In the genomic region with DNA sequence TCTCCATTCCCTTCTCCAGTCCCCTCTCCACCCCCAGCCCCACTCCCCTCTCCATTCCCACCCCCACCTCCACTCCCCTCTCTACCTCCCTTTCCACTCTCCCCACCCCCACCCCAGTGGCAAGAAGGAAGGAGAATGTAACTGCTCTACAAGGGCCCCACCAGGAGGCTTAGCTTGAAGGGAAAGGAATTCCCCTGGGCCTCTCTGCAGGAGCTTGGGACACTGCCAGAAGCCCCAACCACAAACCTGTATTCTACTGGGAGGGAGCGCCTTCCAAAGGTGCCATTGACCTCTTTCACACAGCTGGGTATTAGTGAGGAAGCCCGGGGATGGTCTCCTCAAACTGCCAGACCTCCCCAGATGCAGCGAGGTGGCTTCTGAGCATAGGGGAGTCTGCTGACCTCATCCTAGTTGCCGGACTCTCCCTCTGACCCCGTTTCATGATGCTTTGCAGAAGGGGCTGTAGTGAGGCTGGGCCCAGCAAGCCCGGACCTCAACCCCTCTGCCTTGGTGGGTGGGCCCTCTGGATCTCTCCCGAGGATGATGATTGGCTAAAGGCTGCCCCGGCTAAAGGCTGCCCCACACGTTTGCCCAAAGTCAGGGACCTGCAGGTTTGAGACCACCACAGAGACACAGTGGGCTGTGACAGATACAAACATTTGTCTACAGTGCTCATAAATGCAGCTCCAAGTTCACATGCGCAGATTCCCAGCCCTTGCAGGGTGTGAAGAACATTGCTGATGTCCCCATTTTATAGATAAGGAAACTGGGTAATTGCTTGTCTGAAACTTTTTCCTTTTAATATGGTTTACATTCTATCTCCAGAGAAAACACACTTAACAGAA, we compare ENCODE assay signal across 8 cellular contexts. TPM values are rescaled to one million over a fixed set of nuclear protein-coding genes. Genes with fewer than 3 reads are reported as not detected.
DNase-seq lines count a peak whose midpoint lies in the region; ATAC-seq and TF ChIP-seq lines count a peak whose summit lies in the region.

No MANE protein-coding gene starts in this region.

- H3K36me3 ChIP-seq in HUES48 (ENCODE audit: control insufficient read depth, insufficient read depth, low read length) (no peaks in the 10 kb centered on the region; the same call in 1 of the 2 replicates), mesendoderm (ENCODE audit: control insufficient read depth, insufficient read depth, low read length) (no peaks in the 10 kb centered on the region)

- H3K9ac ChIP-seq in HUES48 (ENCODE audit: low read depth, low read length) (no peak overlapping the region), mesendoderm (ENCODE audit: low read length) (no peak overlapping the region)

- no peak overlapping the region for H3K23ac ChIP-seq in mesendoderm (ENCODE audit: low read length)

- peaks cover 30% of the 10 kb centered on the region for H3K4me1 Mint-ChIP-seq in MCF 10A (ENCODE audit: insufficient read depth, unreplicated experiment)

- no peak overlapping the region for H4K8ac ChIP-seq in mesendoderm (ENCODE audit: low read depth, low read length)

- 0 out of 2 replicates have a peak, but pooled peaks cover 2% of the 10 kb centered on the region for H3K27me3 ChIP-seq in HUES48 (ENCODE audit: control insufficient read depth, insufficient read depth, low read length)
- H3K27me3 ChIP-seq in mesendoderm (ENCODE audit: insufficient read depth, low read length, poor library complexity), result no peaks in the 10 kb centered on the region

- H3K27ac Mint-ChIP-seq in MCF 10A (ENCODE audit: low read depth, unreplicated experiment), result no peak overlapping the region

- no TSS peak for BruUV-seq in MCF 10A (replicated peaks; lab: Mats Ljungman, UMichigan)

- no CpG with 5 or more reads among the region's 10 CpGs for WGBS in mesendoderm (ENCODE audit: extremely low coverage, insufficient coverage, low lambda C conversion rate)

- DNase-seq in AG10803 (ENCODE audit: low read depth), result peak; percentile 49
- peak; percentile 59 for DNase-seq in MCF 10A (ENCODE audit: unreplicated experiment)
- peak; percentile 90 for DNase-seq in mesendoderm
- no peak for DNase-seq in OCI-M2 (lab: John Stamatoyannopoulos, UW; ENCODE audit: unreplicated experiment)

- H3K56ac ChIP-seq in mesendoderm (ENCODE audit: low read length), result peak overlapping the region; percentile 58

- intact Hi-C loops in MCF 10A (cut with micrococcal nuclease), result loop anchor here (1.0 kb wide), 1 partner anchor 43 kb away; no protein-coding TSS in a partner anchor

- H3K79me2 ChIP-seq in mesendoderm (ENCODE audit: control insufficient read depth, insufficient read depth, low read length), result no peaks in the 10 kb centered on the region

- H3K4me1 ChIP-seq in HUES48 (ENCODE audit: control insufficient read depth, insufficient read depth, low read length) (peaks cover 63% of the 10 kb centered on the region), mesendoderm (ENCODE audit: control insufficient read depth, low read depth, low read length) (peaks cover 17% of the 10 kb centered on the region)

- H4K5ac ChIP-seq in mesendoderm (ENCODE audit: low read length), result no peak overlapping the region

- H3K4me3 ChIP-seq in AG10803 (ENCODE audit: low read length), result peak overlapping the region; percentile 79
- peak overlapping the region; percentile 37 for H3K4me3 ChIP-seq in HUES48 (ENCODE audit: low read depth, low read length)
- no peak overlapping the region for H3K4me3 ChIP-seq in mesendoderm (ENCODE audit: low read length)

- H3K27ac ChIP-seq in HUES48 (ENCODE audit: low read depth, low read length) (peak overlapping the region; percentile 9), mesendoderm (ENCODE audit: low read depth, low read length) (peak overlapping the region; percentile 68)

- no peaks in the 10 kb centered on the region for H3K9me3 Mint-ChIP-seq in MCF 10A (ENCODE audit: unreplicated experiment)

- H3K4ac ChIP-seq in mesendoderm (ENCODE audit: low read depth, low read length), result no peak overlapping the region

- CTCF ChIA-PET in MCF 10A (lab: Yijun Ruan, JAX), result interaction anchor here (0.5 to 1.7 kb wide), 12 partner anchors 9 to 1743 kb away, joined by 3 to 11 read pairs (median 4); no protein-coding TSS in a partner anchor

- peak overlapping the region; percentile 9 for H3K4me2 ChIP-seq in mesendoderm (ENCODE audit: low read length)

- H3K18ac ChIP-seq in mesendoderm (ENCODE audit: low read length), result no peak overlapping the region

- H3K27me3 Mint-ChIP-seq in MCF 10A (ENCODE audit: insufficient read depth, unreplicated experiment), result no peaks in the 10 kb centered on the region

- no peak overlapping the region for H2BK5ac ChIP-seq in mesendoderm (ENCODE audit: low read length)

- peaks cover 24% of the 10 kb centered on the region for H3K36me3 Mint-ChIP-seq in MCF 10A (ENCODE audit: insufficient read depth, unreplicated experiment)

- no peak overlapping the region for H2BK15ac ChIP-seq in mesendoderm (replicated peaks; ENCODE audit: low read depth)

- TF ChIP-seq CTCF in AG10803 (conservative IDR thresholded peaks at IDR 0.05; ENCODE audit: low read length) (no peak), MCF 10A (IDR thresholded peaks at IDR 0.05; ENCODE audit: unreplicated experiment) (no peak)

- no peaks in the 10 kb centered on the region for H3K9me3 ChIP-seq in HUES48 (ENCODE audit: control insufficient read depth, insufficient read depth, low read length)

- no peak overlapping the region for H3K4me3 Mint-ChIP-seq in MCF 10A (ENCODE audit: unreplicated experiment)

- no peak overlapping the region for H2BK120ac ChIP-seq in mesendoderm (ENCODE audit: low read depth, low read length)

- ATAC-seq in HG03175 (IDR thresholded peaks at IDR 0.05; ENCODE audit: unreplicated experiment), result no peak
- ATAC-seq in GM19467 (IDR thresholded peaks at IDR 0.05; ENCODE audit: unreplicated experiment), result no peak
- no peak for ATAC-seq in GM21529 (IDR thresholded peaks at IDR 0.05; ENCODE audit: unreplicated experiment)

- no peak overlapping the region for H2AK5ac ChIP-seq in mesendoderm (ENCODE audit: low read length)

- POLR2A ChIA-PET in MCF 10A (lab: Yijun Ruan, JAX), result interaction anchor here (0.6 kb wide), 1 partner anchor 14 kb away, joined by 3 read pairs; no protein-coding TSS in a partner anchor

- H3K79me1 ChIP-seq in mesendoderm (ENCODE audit: low read length), result no peaks in the 10 kb centered on the region

RNA-seq across cellular contexts. Expression of a gene that starts 2.9 kb away (rescaled TPM):
- total RNA-seq in MCF 10A (2022), result 0.76 and 0.84 TPM in 2 replicates
- polyA plus RNA-seq in mesendoderm (2013, experiment 1 of 2), result 0.10 TPM
- 0.10 TPM for polyA plus RNA-seq in mesendoderm (2013, experiment 2 of 2)

RNA-seq across cellular contexts. Expression of a gene that starts 16.1 kb away (rescaled TPM):
- 0.22 TPM in 1 of 2 replicates, not detected in the other for total RNA-seq in MCF 10A (2022)
- 3.1 TPM for polyA plus RNA-seq in mesendoderm (2013, experiment 1 of 2)
- polyA plus RNA-seq in mesendoderm (2013, experiment 2 of 2), result 3.9 TPM

RNA-seq across cellular contexts. Expression of a gene that starts 25.0 kb away (rescaled TPM):
- total RNA-seq in MCF 10A (2022), result 7.2 and 8.5 TPM in 2 replicates
- polyA plus RNA-seq in mesendoderm (2013, experiment 1 of 2), result 64.7 TPM
- polyA plus RNA-seq in mesendoderm (2013, experiment 2 of 2), result 63.5 TPM
